In the genomic region with DNA sequence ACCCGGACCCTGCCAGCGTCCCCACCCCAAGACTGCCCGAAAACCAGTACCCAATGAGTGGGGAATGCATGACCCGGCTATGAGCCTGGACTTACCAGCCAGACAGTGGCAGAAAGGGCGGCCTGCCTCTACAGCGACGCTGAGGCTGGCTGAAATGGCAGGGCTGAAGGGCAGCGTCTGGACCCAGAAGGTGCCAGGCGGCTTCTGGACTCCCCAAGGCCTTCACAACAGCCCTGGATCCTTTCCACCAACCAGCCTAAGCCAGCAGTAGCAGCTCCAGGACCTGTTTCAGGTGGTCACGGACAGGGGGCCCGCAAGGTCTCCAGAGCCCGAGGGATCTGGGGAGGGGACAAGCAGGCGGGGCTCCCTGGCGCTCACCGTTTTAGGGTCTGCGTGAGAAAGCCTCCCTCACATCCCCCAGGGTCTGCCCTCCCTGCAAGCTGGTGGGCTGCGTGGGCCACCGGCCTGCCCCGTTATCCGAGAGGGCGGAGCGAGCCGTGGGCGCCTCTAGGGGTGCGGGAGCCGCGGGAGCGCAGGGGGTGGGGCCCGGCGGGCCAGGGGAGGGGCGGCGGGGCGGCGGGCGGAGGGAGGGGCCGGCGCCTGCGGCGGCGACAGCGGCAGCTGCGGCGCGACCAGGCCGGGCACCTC, we compare ENCODE assay signal across 8 cellular contexts. TPM values are rescaled to one million over a fixed set of nuclear protein-coding genes. Genes with fewer than 3 reads are reported as not detected.
A peak's percentile ranks its signal among the peaks of the same experiment; 100 is the strongest.
DNase-seq lines count a peak whose midpoint lies in the region; ATAC-seq and TF ChIP-seq lines count a peak whose summit lies in the region.

A gene with protein sequence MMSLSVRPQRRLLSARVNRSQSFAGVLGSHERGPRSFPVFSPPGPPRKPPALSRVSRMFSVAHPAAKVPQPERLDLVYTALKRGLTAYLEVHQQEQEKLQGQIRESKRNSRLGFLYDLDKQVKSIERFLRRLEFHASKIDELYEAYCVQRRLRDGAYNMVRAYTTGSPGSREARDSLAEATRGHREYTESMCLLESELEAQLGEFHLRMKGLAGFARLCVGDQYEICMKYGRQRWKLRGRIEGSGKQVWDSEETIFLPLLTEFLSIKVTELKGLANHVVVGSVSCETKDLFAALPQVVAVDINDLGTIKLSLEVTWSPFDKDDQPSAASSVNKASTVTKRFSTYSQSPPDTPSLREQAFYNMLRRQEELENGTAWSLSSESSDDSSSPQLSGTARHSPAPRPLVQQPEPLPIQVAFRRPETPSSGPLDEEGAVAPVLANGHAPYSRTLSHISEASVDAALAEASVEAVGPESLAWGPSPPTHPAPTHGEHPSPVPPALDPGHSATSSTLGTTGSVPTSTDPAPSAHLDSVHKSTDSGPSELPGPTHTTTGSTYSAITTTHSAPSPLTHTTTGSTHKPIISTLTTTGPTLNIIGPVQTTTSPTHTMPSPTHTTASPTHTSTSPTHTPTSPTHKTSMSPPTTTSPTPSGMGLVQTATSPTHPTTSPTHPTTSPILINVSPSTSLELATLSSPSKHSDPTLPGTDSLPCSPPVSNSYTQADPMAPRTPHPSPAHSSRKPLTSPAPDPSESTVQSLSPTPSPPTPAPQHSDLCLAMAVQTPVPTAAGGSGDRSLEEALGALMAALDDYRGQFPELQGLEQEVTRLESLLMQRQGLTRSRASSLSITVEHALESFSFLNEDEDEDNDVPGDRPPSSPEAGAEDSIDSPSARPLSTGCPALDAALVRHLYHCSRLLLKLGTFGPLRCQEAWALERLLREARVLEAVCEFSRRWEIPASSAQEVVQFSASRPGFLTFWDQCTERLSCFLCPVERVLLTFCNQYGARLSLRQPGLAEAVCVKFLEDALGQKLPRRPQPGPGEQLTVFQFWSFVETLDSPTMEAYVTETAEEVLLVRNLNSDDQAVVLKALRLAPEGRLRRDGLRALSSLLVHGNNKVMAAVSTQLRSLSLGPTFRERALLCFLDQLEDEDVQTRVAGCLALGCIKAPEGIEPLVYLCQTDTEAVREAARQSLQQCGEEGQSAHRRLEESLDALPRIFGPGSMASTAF (plus strand): TSS at position 608 of the 648 bp plus-strand sequence. CDS start 9,618 bp downstream, outside the sequence.

- no peaks in the 10 kb centered on the region for H4K20me1 ChIP-seq in fibroblast of lung (ENCODE audit: control insufficient read depth, extremely low read depth, insufficient read depth, low read length)

- H3K27me3 Mint-ChIP-seq in naive B cell, result no peaks in the 10 kb centered on the region

- H3K4me1 ChIP-seq in fibroblast of lung (ENCODE audit: control insufficient read depth, extremely low read depth, insufficient read depth, low read length), result peaks cover 4% of the 10 kb centered on the region
- H3K4me1 ChIP-seq in transverse colon, result peaks cover 8 to 30% (median 25%) of the 10 kb centered on the region in 4 donors

- TF ChIP-seq EP300 in transverse colon (IDR thresholded peaks at IDR 0.05; ENCODE audit: low read depth), result no peak

- in situ Hi-C loops in transverse colon (cut with MboI; ENCODE audit: low pct_ligation_motif_present in 1 of 4, low pct_unique_long_range_greater_than_20kb in 1 of 4, low sequenced_read_pairs in 3 of 4), result loop anchor here in 1 of 4 donors (10.0 kb wide), 1 partner anchor 136 kb away; a partner anchor contains a TSS

- TF ChIP-seq CTCF in fibroblast of lung (conservative IDR thresholded peaks at IDR 0.05 in 1 of 2, IDR thresholded peaks at IDR 0.05 in 1 of 2; ENCODE audit: low read depth in 1 of 2, low read length in 2 of 2) (no peak), transverse colon (IDR thresholded peaks at IDR 0.05) (no peak)

- ATAC-seq in naive B cell (ENCODE audit: low read depth in 2 of 2) (peak; percentile 16 to 26), HG02870 (IDR thresholded peaks at IDR 0.05; ENCODE audit: unreplicated experiment) (no peak)

- no peaks in the 10 kb centered on the region for H3K9me3 Mint-ChIP-seq in naive B cell

- peak within 1 kb of the TSS; percentile 78 to 99 (median 98) for H3K4me3 Mint-ChIP-seq in naive B cell

- H3K27ac Mint-ChIP-seq in naive B cell, result peak within 1 kb of the TSS; percentile 97 to 100 (median 98)

- H3K9me3 ChIP-seq in MG63, result no peaks in the 10 kb centered on the region
- no peaks in the 10 kb centered on the region for H3K9me3 ChIP-seq in fibroblast of lung (ENCODE audit: control insufficient read depth, insufficient read depth, low read depth, low read length)
- no peaks in the 10 kb centered on the region for H3K9me3 ChIP-seq in transverse colon

- H3K27ac ChIP-seq in fibroblast of lung (ENCODE audit: insufficient read depth, low read length) (peak within 1 kb of the TSS; percentile 95), transverse colon (peak within 1 kb of the TSS; percentile 88 to 92 (median 90))

- H2AFZ ChIP-seq in fibroblast of lung (ENCODE audit: low read length), result peak within 1 kb of the TSS; percentile 53

- 51% methylated on average over 11 of the region's 45 CpGs; no CpG with 5 or more reads in 1 of the 2 donors for WGBS in transverse colon (ENCODE audit: low coverage in 1 of 2), 2 donors

- H3K4me1 Mint-ChIP-seq in naive B cell, result peaks cover 41 to 65% (median 64%) of the 10 kb centered on the region in 3 donors

- H3K9ac ChIP-seq in fibroblast of lung (ENCODE audit: insufficient read depth, low read length), result peak within 1 kb of the TSS; percentile 92

- no peak for TF ChIP-seq POLR2A in transverse colon (IDR thresholded peaks at IDR 0.05)

- H3K4me3 ChIP-seq in MG63, result peak within 1 kb of the TSS; percentile 71
- peak within 1 kb of the TSS; percentile 86 to 90 (median 87) for H3K4me3 ChIP-seq in fibroblast of lung (replicated peaks in 1 of 4; ENCODE audit: control extremely low read depth in 1 of 4, insufficient read depth in 1 of 4, low read depth in 3 of 4, low read length in 4 of 4)
- peak within 1 kb of the TSS; percentile 55 to 75 (median 62) for H3K4me3 ChIP-seq in transverse colon

- DNase-seq in NCI-H146 (lab: John Stamatoyannopoulos, UW) (peak; percentile 48), NCI-H146 treated with DMSO at 0.1 percent for 48 hours (lab: John Stamatoyannopoulos, UW; ENCODE audit: unreplicated experiment) (no peak), MG63 (peak; percentile 44), activated T-helper 1 cell treated with Interleukin-2 at 50 U/mL for 16 hours (ENCODE audit: low read depth) (peak; percentile 28), fibroblast of lung (ENCODE audit: low read depth in 2 of 2) (no peak), naive B cell (peak; percentile 63), transverse colon (peak; percentile 62)

- H3K4me2 ChIP-seq in fibroblast of lung (ENCODE audit: extremely low read depth, insufficient read depth, low read length), result peak within 1 kb of the TSS; percentile 100

- no peaks in the 10 kb centered on the region for H3K36me3 ChIP-seq in MG63
- no peaks in the 10 kb centered on the region for H3K36me3 ChIP-seq in fibroblast of lung (ENCODE audit: control insufficient read depth, insufficient read depth, low read length)
- H3K36me3 ChIP-seq in transverse colon, result no peaks in the 10 kb centered on the region

- H3K79me2 ChIP-seq in fibroblast of lung (ENCODE audit: control insufficient read depth, insufficient read depth, low read length), result peaks cover 30% of the 10 kb centered on the region

- intact Hi-C loops in transverse colon (cut with DNase I; ENCODE audit: low total_unique reads), result no loop called here

- H3K27me3 ChIP-seq in MG63 (no peaks in the 10 kb centered on the region), fibroblast of lung (ENCODE audit: control insufficient read depth, insufficient read depth, low read length) (no peaks in the 10 kb centered on the region), transverse colon (no peaks in the 10 kb centered on the region)

- H3K36me3 Mint-ChIP-seq in naive B cell, result no peaks in the 10 kb centered on the region

RNA-seq across cellular contexts. Expression of the gene that starts here (rescaled TPM):
- total RNA-seq in MG63 (2014; rRNA removed; shearing (Covaris generic); ENCODE audit: low replicate concordance), result 3.1 and 5.0 TPM in 2 replicates
- total RNA-seq in fibroblast of lung (19.5 and 26.6 TPM in 2 replicates), transverse colon (100 to 1,000 TPM in 1 of 4 donors, 10 to 100 TPM in 3; 11.2 to 141 (median 24.1) TPM)
- polyA plus RNA-seq in fibroblast of lung (13.7 and 16.0 TPM in 2 replicates), naive B cell (ENCODE audit: low read depth in 6 of 6) (10 to 100 TPM in 5 of 6 donors, 1 to 10 TPM in 1; 3.4 to 34.5 (median 16.5) TPM)
- polyA plus RNA-seq in fibroblast of lung (2012), result 36.7 and 38.7 TPM in 2 replicates
- 68.6 and 87.4 TPM in 2 replicates for polyA minus RNA-seq in fibroblast of lung (ENCODE audit: low replicate concordance)

Comparison
In these comparisons a context has a peak if more than half of its experiments do, and no peak if none do; other contexts are left out.
1. DNase-seq: peak in NCI-H146 (single experiment), MG63 (single experiment), activated T-helper 1 cell treated with Interleukin-2 at 50 U/mL for 16 hours (single experiment), naive B cell (single experiment) and transverse colon (single experiment); none in NCI-H146 treated with DMSO at 0.1 percent for 48 hours (single experiment) and fibroblast of lung (0 of 2).
2. Peak in every context shown above with its lines, with median percentiles within 50 percentile points of each other: H3K4me3 ChIP-seq.